Comparison of ENCODE assay signal across 1 cellular context in the genomic region with DNA sequence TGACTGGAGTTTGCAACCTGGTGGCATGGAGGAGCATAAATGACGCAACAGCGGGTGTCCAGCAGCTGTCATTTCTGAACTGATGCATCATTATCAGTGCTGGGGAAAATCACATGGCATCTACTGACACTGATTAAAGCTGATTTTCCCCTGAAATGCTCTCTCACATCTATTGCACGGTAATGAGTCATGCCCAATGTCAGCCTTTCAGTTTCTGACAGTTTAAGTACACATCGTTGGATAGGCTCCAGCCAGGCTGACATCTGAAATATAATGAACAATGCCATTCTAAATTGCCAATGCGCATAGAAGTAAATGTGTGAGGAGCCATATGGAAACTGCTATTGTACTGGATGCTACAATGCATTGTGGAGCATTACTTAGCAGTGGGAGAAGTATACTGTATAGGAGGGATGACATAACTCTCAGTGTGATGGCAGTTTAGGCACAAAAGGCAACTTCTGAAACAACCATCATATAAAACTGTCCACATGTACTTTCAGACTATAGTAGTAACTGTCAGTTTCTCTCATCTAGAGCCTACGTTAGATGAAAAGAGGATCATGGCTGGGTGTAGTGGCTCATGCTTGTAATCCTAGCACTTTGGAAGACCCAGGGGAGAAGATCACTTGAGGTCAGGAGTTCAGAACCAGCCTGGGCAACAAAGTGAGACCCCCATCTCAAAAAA.
TF ChIP-seq lines count a peak whose summit lies in the region.

No MANE protein-coding gene starts in this region.

TF ChIP-seq in SK-N-SH, 30 proteins besides CTCF, POLR2A, EP300 and RAD21 (continued from another document):
- TF ChIP-seq, protein P1, sequence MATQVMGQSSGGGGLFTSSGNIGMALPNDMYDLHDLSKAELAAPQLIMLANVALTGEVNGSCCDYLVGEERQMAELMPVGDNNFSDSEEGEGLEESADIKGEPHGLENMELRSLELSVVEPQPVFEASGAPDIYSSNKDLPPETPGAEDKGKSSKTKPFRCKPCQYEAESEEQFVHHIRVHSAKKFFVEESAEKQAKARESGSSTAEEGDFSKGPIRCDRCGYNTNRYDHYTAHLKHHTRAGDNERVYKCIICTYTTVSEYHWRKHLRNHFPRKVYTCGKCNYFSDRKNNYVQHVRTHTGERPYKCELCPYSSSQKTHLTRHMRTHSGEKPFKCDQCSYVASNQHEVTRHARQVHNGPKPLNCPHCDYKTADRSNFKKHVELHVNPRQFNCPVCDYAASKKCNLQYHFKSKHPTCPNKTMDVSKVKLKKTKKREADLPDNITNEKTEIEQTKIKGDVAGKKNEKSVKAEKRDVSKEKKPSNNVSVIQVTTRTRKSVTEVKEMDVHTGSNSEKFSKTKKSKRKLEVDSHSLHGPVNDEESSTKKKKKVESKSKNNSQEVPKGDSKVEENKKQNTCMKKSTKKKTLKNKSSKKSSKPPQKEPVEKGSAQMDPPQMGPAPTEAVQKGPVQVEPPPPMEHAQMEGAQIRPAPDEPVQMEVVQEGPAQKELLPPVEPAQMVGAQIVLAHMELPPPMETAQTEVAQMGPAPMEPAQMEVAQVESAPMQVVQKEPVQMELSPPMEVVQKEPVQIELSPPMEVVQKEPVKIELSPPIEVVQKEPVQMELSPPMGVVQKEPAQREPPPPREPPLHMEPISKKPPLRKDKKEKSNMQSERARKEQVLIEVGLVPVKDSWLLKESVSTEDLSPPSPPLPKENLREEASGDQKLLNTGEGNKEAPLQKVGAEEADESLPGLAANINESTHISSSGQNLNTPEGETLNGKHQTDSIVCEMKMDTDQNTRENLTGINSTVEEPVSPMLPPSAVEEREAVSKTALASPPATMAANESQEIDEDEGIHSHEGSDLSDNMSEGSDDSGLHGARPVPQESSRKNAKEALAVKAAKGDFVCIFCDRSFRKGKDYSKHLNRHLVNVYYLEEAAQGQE (IDR thresholded peaks at IDR 0.05; ENCODE audit: low read depth, low read length), result no peak
- TF ChIP-seq MXI1 (IDR thresholded peaks at IDR 0.05; ENCODE audit: low read depth, low read length) (peak; percentile 90), SIN3A (IDR thresholded peaks at IDR 0.05; ENCODE audit: borderline replicate concordance, low read depth, low read length) (no peak), EZH2phosphoT487 (IDR thresholded peaks at IDR 0.05; ENCODE audit: borderline replicate concordance, low read depth) (no peak), FOXM1 (IDR thresholded peaks at IDR 0.05; ENCODE audit: low read depth) (no peak), SMC3 (IDR thresholded peaks at IDR 0.05; ENCODE audit: low read depth, low read length) (no peak), GATA2 (CRISPR knock-in tag; IDR thresholded peaks at IDR 0.05) (peak; percentile 96), CHD2 (IDR thresholded peaks at IDR 0.05; ENCODE audit: low read length, partially characterized antibody) (peak; percentile 90), RFX5 (IDR thresholded peaks at IDR 0.05; ENCODE audit: low read length) (no peak), RXRA (IDR thresholded peaks at IDR 0.05; ENCODE audit: borderline replicate concordance, low read depth) (no peak), FOSL2 (IDR thresholded peaks at IDR 0.05; ENCODE audit: borderline replicate concordance, low read depth) (no peak), TAF1 (IDR thresholded peaks at IDR 0.05; ENCODE audit: borderline replicate concordance, low read depth, low read length) (no peak), NRF1 (IDR thresholded peaks at IDR 0.05; ENCODE audit: low read depth, low read length) (no peak), GABPA (IDR thresholded peaks at IDR 0.05; ENCODE audit: low read depth) (no peak), FOXJ3 (CRISPR knock-in tag; IDR thresholded peaks at IDR 0.05) (peak; percentile 99), TCF12 (IDR thresholded peaks at IDR 0.05) (peak; percentile 62)
- TF ChIP-seq, protein P2, sequence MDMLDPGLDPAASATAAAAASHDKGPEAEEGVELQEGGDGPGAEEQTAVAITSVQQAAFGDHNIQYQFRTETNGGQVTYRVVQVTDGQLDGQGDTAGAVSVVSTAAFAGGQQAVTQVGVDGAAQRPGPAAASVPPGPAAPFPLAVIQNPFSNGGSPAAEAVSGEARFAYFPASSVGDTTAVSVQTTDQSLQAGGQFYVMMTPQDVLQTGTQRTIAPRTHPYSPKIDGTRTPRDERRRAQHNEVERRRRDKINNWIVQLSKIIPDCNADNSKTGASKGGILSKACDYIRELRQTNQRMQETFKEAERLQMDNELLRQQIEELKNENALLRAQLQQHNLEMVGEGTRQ (IDR thresholded peaks at IDR 0.05; ENCODE audit: borderline replicate concordance, low read depth, low read length), result no peak
- TF ChIP-seq, protein P3, sequence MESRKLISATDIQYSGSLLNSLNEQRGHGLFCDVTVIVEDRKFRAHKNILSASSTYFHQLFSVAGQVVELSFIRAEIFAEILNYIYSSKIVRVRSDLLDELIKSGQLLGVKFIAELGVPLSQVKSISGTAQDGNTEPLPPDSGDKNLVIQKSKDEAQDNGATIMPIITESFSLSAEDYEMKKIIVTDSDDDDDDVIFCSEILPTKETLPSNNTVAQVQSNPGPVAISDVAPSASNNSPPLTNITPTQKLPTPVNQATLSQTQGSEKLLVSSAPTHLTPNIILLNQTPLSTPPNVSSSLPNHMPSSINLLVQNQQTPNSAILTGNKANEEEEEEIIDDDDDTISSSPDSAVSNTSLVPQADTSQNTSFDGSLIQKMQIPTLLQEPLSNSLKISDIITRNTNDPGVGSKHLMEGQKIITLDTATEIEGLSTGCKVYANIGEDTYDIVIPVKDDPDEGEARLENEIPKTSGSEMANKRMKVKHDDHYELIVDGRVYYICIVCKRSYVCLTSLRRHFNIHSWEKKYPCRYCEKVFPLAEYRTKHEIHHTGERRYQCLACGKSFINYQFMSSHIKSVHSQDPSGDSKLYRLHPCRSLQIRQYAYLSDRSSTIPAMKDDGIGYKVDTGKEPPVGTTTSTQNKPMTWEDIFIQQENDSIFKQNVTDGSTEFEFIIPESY (IDR thresholded peaks at IDR 0.05; ENCODE audit: borderline replicate concordance, low read depth), result no peak
- TF ChIP-seq, protein P4, sequence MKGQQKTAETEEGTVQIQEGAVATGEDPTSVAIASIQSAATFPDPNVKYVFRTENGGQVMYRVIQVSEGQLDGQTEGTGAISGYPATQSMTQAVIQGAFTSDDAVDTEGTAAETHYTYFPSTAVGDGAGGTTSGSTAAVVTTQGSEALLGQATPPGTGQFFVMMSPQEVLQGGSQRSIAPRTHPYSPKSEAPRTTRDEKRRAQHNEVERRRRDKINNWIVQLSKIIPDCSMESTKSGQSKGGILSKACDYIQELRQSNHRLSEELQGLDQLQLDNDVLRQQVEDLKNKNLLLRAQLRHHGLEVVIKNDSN (IDR thresholded peaks at IDR 0.05; ENCODE audit: borderline replicate concordance, low read depth), result no peak
- TF ChIP-seq, protein P5, sequence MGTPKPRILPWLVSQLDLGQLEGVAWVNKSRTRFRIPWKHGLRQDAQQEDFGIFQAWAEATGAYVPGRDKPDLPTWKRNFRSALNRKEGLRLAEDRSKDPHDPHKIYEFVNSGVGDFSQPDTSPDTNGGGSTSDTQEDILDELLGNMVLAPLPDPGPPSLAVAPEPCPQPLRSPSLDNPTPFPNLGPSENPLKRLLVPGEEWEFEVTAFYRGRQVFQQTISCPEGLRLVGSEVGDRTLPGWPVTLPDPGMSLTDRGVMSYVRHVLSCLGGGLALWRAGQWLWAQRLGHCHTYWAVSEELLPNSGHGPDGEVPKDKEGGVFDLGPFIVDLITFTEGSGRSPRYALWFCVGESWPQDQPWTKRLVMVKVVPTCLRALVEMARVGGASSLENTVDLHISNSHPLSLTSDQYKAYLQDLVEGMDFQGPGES (IDR thresholded peaks at IDR 0.05; ENCODE audit: low read depth, low read length), result no peak
- TF ChIP-seq, protein P6, sequence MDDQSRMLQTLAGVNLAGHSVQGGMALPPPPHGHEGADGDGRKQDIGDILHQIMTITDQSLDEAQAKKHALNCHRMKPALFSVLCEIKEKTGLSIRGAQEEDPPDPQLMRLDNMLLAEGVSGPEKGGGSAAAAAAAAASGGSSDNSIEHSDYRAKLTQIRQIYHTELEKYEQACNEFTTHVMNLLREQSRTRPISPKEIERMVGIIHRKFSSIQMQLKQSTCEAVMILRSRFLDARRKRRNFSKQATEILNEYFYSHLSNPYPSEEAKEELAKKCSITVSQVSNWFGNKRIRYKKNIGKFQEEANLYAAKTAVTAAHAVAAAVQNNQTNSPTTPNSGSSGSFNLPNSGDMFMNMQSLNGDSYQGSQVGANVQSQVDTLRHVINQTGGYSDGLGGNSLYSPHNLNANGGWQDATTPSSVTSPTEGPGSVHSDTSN (IDR thresholded peaks at IDR 0.05), result peak; percentile 45
